Comparison of ENCODE assay signal across 8 cellular contexts in genomic region chr3:78645628-78646310, GRCh38.
DNase-seq lines count a peak whose midpoint lies in the region; ATAC-seq, FAIRE-seq and TF ChIP-seq lines count a peak whose summit lies in the region.

No MANE protein-coding gene starts in this region.

- TF ChIP-seq CTCF in CD4-positive, alpha-beta T cell (IDR thresholded peaks at IDR 0.05), result peak; percentile 64
- TF ChIP-seq CTCF in GM12878 (IDR thresholded peaks at IDR 0.05 in 2 of 3, conservative IDR thresholded peaks at IDR 0.05 in 1 of 3; ENCODE audit: control insufficient read depth in 2 of 3, extremely low read depth in 1 of 3, insufficient read depth in 1 of 3, low read depth in 3 of 3, low read length in 3 of 3) (peak; percentile 73 to 81 (median 75)), thyroid gland (IDR thresholded peaks at IDR 0.05) (peak; percentile 40 to 88 (median 78))

- CTCF ChIA-PET in CD4-positive, alpha-beta T cell (lab: Charles Lee), result no interaction called here
- CTCF ChIA-PET in GM12878 (lab: Yijun Ruan, JAX), result interaction anchor here (0.6 to 4.8 kb wide), 42 partner anchors 11 to 1298 kb away, joined by 3 to 46 read pairs (median 4); no protein-coding TSS in a partner anchor

- no peak overlapping the region for H3K9ac ChIP-seq in GM12878 (ENCODE audit: control insufficient read depth, insufficient read depth, low read length)

- SMC1A ChIA-PET in GM12878 (lab: Charles Lee; ENCODE audit: uncharacterized antibody, unreplicated experiment), result interaction anchor here (0.6 to 9.3 kb wide), 36 partner anchors 8 to 1297 kb away, joined by 3 to 61 read pairs (median 3); no protein-coding TSS in a partner anchor

- H3K4me3 ChIP-seq in GM12878 (no peak overlapping the region), thyroid gland (replicated peaks in 1 of 3) (no peak overlapping the region)

- no peaks in the 10 kb centered on the region for H3K4me1 ChIP-seq in GM12878 (ENCODE audit: control insufficient read depth, insufficient read depth, low read length)
- peaks cover 3 to 8% of the 10 kb centered on the region in 2 donors for H3K4me1 ChIP-seq in thyroid gland

- no peaks in the 10 kb centered on the region for H3K4me1 Mint-ChIP-seq in CD4-positive, alpha-beta T cell (ENCODE audit: low read depth)
- H3K4me1 Mint-ChIP-seq in immature natural killer cell, result peaks cover 0 to 2% of the 10 kb centered on the region in 2 donors

- TF ChIP-seq POLR2A in GM12878 (IDR thresholded peaks at IDR 0.05; ENCODE audit: low read depth, low read length), result no peak
- no peak for TF ChIP-seq POLR2A in thyroid gland (IDR thresholded peaks at IDR 0.05)

- DNase-seq in CD4-positive, alpha-beta T cell, result no peak
- DNase-seq in NCI-H2171 (lab: John Stamatoyannopoulos, UW), result peak; percentile 15
- peak; percentile 39 for DNase-seq in GM12878 (ENCODE audit: low read depth, low spot score)
- peak in 2 of 3 donors; percentile 2 to 17 for DNase-seq in immature natural killer cell
- no peak for DNase-seq in thyroid gland
- DNase-seq in activated CD4-positive, alpha-beta T cell treated with anti-CD3 and anti-CD28 coated beads, Interleukin-2, amount 50 U/mL, for 1 hour, result no peak

- no TSS peak for BruUV-seq in GM12878 (replicated peaks; lab: Mats Ljungman, UMichigan)

- H2AFZ ChIP-seq in GM12878 (ENCODE audit: control insufficient read depth, low read depth, low read length), result no peak overlapping the region

- no peaks in the 10 kb centered on the region for H3K79me2 ChIP-seq in GM12878 (ENCODE audit: control insufficient read depth, insufficient read depth, low read length)

- peak in 1 of 2 experiments; percentile 45; a peak in 1 of 4 replicates for TF ChIP-seq EP300 in GM12878 (IDR thresholded peaks at IDR 0.05; ENCODE audit: borderline replicate concordance in 1 of 2, control insufficient read depth in 1 of 2, low read depth in 2 of 2, low read length in 2 of 2)

- H3K27me3 ChIP-seq in CD4-positive, alpha-beta T cell (ENCODE audit: control insufficient read depth, insufficient read depth, low read length), result no peaks in the 10 kb centered on the region
- no peaks in the 10 kb centered on the region for H3K27me3 ChIP-seq in GM12878 (replicated peaks in 1 of 2; ENCODE audit: control insufficient read depth in 2 of 2, insufficient read depth in 2 of 2, low read length in 1 of 2)
- H3K27me3 ChIP-seq in thyroid gland, result no peaks in the 10 kb centered on the region

- no peaks in the 10 kb centered on the region for H3K9me3 Mint-ChIP-seq in CD4-positive, alpha-beta T cell
- peaks cover 0 to 13% (median 2%) of the 10 kb centered on the region in 6 donors for H3K9me3 Mint-ChIP-seq in immature natural killer cell

- peak; percentile 85 for TF ChIP-seq RAD21 in GM12878 (IDR thresholded peaks at IDR 0.05; ENCODE audit: insufficient read depth, low read depth, low read length)

- no peak overlapping the region for H3K4me2 ChIP-seq in GM12878 (ENCODE audit: control insufficient read depth, insufficient read depth)

- H3K36me3 Mint-ChIP-seq in CD4-positive, alpha-beta T cell (ENCODE audit: low read depth), result no peaks in the 10 kb centered on the region
- no peaks in the 10 kb centered on the region for H3K36me3 Mint-ChIP-seq in immature natural killer cell

- no peak overlapping the region for H3K27ac Mint-ChIP-seq in CD4-positive, alpha-beta T cell
- no peak overlapping the region for H3K27ac Mint-ChIP-seq in immature natural killer cell

- POLR2A ChIA-PET in CD4-positive, alpha-beta T cell (lab: Charles Lee), result no interaction called here
- POLR2A ChIA-PET in GM12878 (lab: Charles Lee), result interaction anchor here (0.6 kb wide), 2 partner anchors 13 to 350 kb away, joined by 4 read pairs; no protein-coding TSS in a partner anchor

- 33% methylated on average over 4 of the region's 4 CpGs for WGBS in GM12878 (ENCODE audit: insufficient coverage, insufficient replicate concordance, low lambda C conversion rate, missing lambda C conversion rate)
- 50 to 53% methylated on average over 4 of the region's 4 CpGs for WGBS in thyroid gland, 2 donors

- no peaks in the 10 kb centered on the region for H3K36me3 ChIP-seq in GM12878 (ENCODE audit: control insufficient read depth in 2 of 2, insufficient read depth in 2 of 2, low read length in 1 of 2)
- H3K36me3 ChIP-seq in thyroid gland, result no peaks in the 10 kb centered on the region

- RAD21 ChIA-PET in GM12878 (lab: Charles Lee; ENCODE audit: unreplicated experiment), result interaction anchor here (0.7 to 4.7 kb wide), 27 partner anchors 9 to 1607 kb away, joined by 3 to 35 read pairs (median 3); no protein-coding TSS in a partner anchor

- no peaks in the 10 kb centered on the region for H3K9me3 ChIP-seq in CD4-positive, alpha-beta T cell (ENCODE audit: control insufficient read depth, low read length)
- H3K9me3 ChIP-seq in GM12878 (replicated peaks; ENCODE audit: control insufficient read depth, insufficient read depth, low read length) (no peaks in the 10 kb centered on the region), thyroid gland (no peaks in the 10 kb centered on the region)

- H3K4me3 Mint-ChIP-seq in CD4-positive, alpha-beta T cell, result no peak overlapping the region
- no peak overlapping the region for H3K4me3 Mint-ChIP-seq in immature natural killer cell

- ATAC-seq in CD4-positive, alpha-beta T cell (ENCODE audit: poor library complexity), result peak; percentile 39
- ATAC-seq in GM18873 (IDR thresholded peaks at IDR 0.05; ENCODE audit: low FRiP score, unreplicated experiment) (peak; percentile 84), HG03064 (IDR thresholded peaks at IDR 0.05; ENCODE audit: low read depth, unreplicated experiment) (peak; percentile 63), GM12878 (peak; percentile 82)

- H4K20me1 ChIP-seq in GM12878 (ENCODE audit: control insufficient read depth, insufficient read depth), result no peaks in the 10 kb centered on the region

- intact Hi-C loops in CD4-positive, alpha-beta T cell (cut with DNase I, micrococcal nuclease), result no loop called here
- intact Hi-C loops in GM12878 (cut with micrococcal nuclease; ENCODE audit: unreplicated experiment) (loop anchor here (5.0 to 10.0 kb wide), 5 partner anchors 331 to 1298 kb away; no protein-coding TSS in a partner anchor), thyroid gland (cut with DNase I) (no loop called here)

- in situ Hi-C loops in GM12878 (cut with MboI), result no loop called here

- H3K27ac ChIP-seq in CD4-positive, alpha-beta T cell (ENCODE audit: low read depth, low read length), result no peak overlapping the region
- H3K27ac ChIP-seq in GM12878 (ENCODE audit: control insufficient read depth, insufficient read depth), result no peak overlapping the region
- H3K27ac ChIP-seq in thyroid gland, result no peak overlapping the region

- peak; percentile 95 for FAIRE-seq in GM12878 (lab: Jason Lieb, UNC)

- H3K27me3 Mint-ChIP-seq in CD4-positive, alpha-beta T cell, result no peaks in the 10 kb centered on the region
- H3K27me3 Mint-ChIP-seq in immature natural killer cell (ENCODE audit: low read depth in 3 of 3), result no peaks in the 10 kb centered on the region

TF ChIP-seq in GM12878, 131 proteins besides CTCF, POLR2A, EP300 and RAD21 (continues in another document):
- TF ChIP-seq SUPT20H (IDR thresholded peaks at IDR 0.05; ENCODE audit: borderline replicate concordance, control insufficient read depth, low read depth, low read length) (no peak), ZNF592 (IDR thresholded peaks at IDR 0.05) (no peak)

Comparison
In these comparisons a context has a peak if more than half of its experiments do, and no peak if none do; other contexts are left out.
1. DNase-seq: peak in NCI-H2171 (single experiment), GM12878 (single experiment) and immature natural killer cell (2 of 3); none in CD4-positive, alpha-beta T cell (0 of 10), thyroid gland (0 of 2) and activated CD4-positive, alpha-beta T cell treated with anti-CD3 and anti-CD28 coated beads, Interleukin-2, amount 50 U/mL, for 1 hour (single experiment).
2. Peak in every context shown above with its lines, with median percentiles within 50 percentile points of each other: ATAC-seq and CTCF ChIP-seq.